ENCODE assay signal across 10 cellular contexts in genomic region chr5:43401827-43402226, GRCh38. TPM values are rescaled to one million over a fixed set of nuclear protein-coding genes. Genes with fewer than 3 reads are reported as not detected.
DNase-seq lines count a peak whose midpoint lies in the region; ATAC-seq and TF ChIP-seq lines count a peak whose summit lies in the region.
"Had no signal": no experiment of that assay in that cellular context is flagged by ENCODE, and none has a peak within 500 bp of the region (broad histone marks: within the 10 kb centered on the region; RNA-seq: fewer than 3 reads in every experiment).

No MANE protein-coding gene starts in this region.

- CTCF ChIA-PET in activated naive CD4-positive, alpha-beta T cell treated with anti-CD3 and anti-CD28 coated beads for 36 hours (lab: Charles Lee), result interaction anchor here (0.5 to 1.8 kb wide), 2 partner anchors 12 to 56 kb away, joined by 3 to 6 read pairs; no protein-coding TSS in a partner anchor

- H3K27ac Mint-ChIP-seq in progenitor cell of endocrine pancreas, result no peak overlapping the region
- H3K27ac Mint-ChIP-seq in activated naive CD4-positive, alpha-beta T cell treated with anti-CD3 and anti-CD28 coated beads for 36 hours, result no peak overlapping the region
- H3K27ac Mint-ChIP-seq: T-cell had no signal

- DNase-seq in NCI-H82 (lab: John Stamatoyannopoulos, UW) (peak; percentile 43), NCI-H82 treated with DMSO at 0.1 percent for 48 hours (lab: John Stamatoyannopoulos, UW; ENCODE audit: unreplicated experiment) (no peak), NCI-H460 (ENCODE audit: extremely low read depth, low read depth) (peak; percentile 34), cerebellar cortex (ENCODE audit: low spot score) (peak; percentile 12), progenitor cell of endocrine pancreas (ENCODE audit: low spot score, unreplicated experiment) (no peak), NCI-H510A (lab: John Stamatoyannopoulos, UW) (no peak)
- no peak for DNase-seq in activated naive CD4-positive, alpha-beta T cell treated with anti-CD3 and anti-CD28 coated beads for 36 hours
- DNase-seq: NCI-H1048, T-cell had no signal

- H3K4me1 Mint-ChIP-seq in progenitor cell of endocrine pancreas (ENCODE audit: low read depth), result no peaks in the 10 kb centered on the region
- peaks cover 9% of the 10 kb centered on the region for H3K4me1 Mint-ChIP-seq in activated naive CD4-positive, alpha-beta T cell treated with anti-CD3 and anti-CD28 coated beads for 36 hours (ENCODE audit: low read depth)

- no peaks in the 10 kb centered on the region for H3K9me3 Mint-ChIP-seq in progenitor cell of endocrine pancreas (ENCODE audit: low read depth)
- peaks cover 23% of the 10 kb centered on the region for H3K9me3 Mint-ChIP-seq in activated naive CD4-positive, alpha-beta T cell treated with anti-CD3 and anti-CD28 coated beads for 36 hours

- no peak for ATAC-seq in GM21447 (IDR thresholded peaks at IDR 0.05; ENCODE audit: unreplicated experiment)
- ATAC-seq: T-cell had no signal

- intact Hi-C loops in activated naive CD4-positive, alpha-beta T cell treated with anti-CD3 and anti-CD28 coated beads for 36 hours (cut with micrococcal nuclease), result no loop called here

- no peaks in the 10 kb centered on the region for H3K36me3 Mint-ChIP-seq in progenitor cell of endocrine pancreas (ENCODE audit: insufficient read depth)
- H3K36me3 Mint-ChIP-seq in activated naive CD4-positive, alpha-beta T cell treated with anti-CD3 and anti-CD28 coated beads for 36 hours (ENCODE audit: low read depth), result peaks cover 8% of the 10 kb centered on the region

- peak; percentile 32 for TF ChIP-seq CTCF in progenitor cell of endocrine pancreas (IDR thresholded peaks at IDR 0.05; ENCODE audit: unreplicated experiment)

- H3K27me3 Mint-ChIP-seq in progenitor cell of endocrine pancreas, result peaks cover 5% of the 10 kb centered on the region
- no peaks in the 10 kb centered on the region for H3K27me3 Mint-ChIP-seq in activated naive CD4-positive, alpha-beta T cell treated with anti-CD3 and anti-CD28 coated beads for 36 hours (ENCODE audit: low read depth)

- H3K4me3 Mint-ChIP-seq in progenitor cell of endocrine pancreas (ENCODE audit: low read depth), result no peak overlapping the region
- H3K4me3 Mint-ChIP-seq in activated naive CD4-positive, alpha-beta T cell treated with anti-CD3 and anti-CD28 coated beads for 36 hours, result no peak overlapping the region
- H3K4me3 Mint-ChIP-seq: T-cell had no signal

RNA-seq across cellular contexts. Expression of gene CCL28, which starts 10.4 kb away (rescaled TPM):
- 0.22 TPM in 1 of 2 replicates, not detected in the other for total RNA-seq in NCI-H460 (2014; rRNA removed; shearing (Covaris generic))
- 0.25 TPM in 1 of 2 replicates, not detected in the other for polyA plus RNA-seq in NCI-H460 (2014; cell fraction: nucleus; rRNA removed)
- not detected in 2 replicates for total RNA-seq in progenitor cell of endocrine pancreas
- total RNA-seq in activated naive CD4-positive, alpha-beta T cell treated with anti-CD3 and anti-CD28 coated beads for 36 hours, result 1 to 10 TPM; 5.4 TPM

Comparison
In these comparisons a context has a peak if more than half of its experiments do, and no peak if none do; other contexts are left out.
1. DNase-seq: peak in NCI-H82 (single experiment), NCI-H460 (single experiment) and cerebellar cortex (single experiment); none in NCI-H82 treated with DMSO at 0.1 percent for 48 hours (single experiment), progenitor cell of endocrine pancreas (single experiment), activated naive CD4-positive, alpha-beta T cell treated with anti-CD3 and anti-CD28 coated beads for 36 hours (single experiment) and NCI-H510A (single experiment).